ENCODE assay signal across 1 cellular context in the genomic region with DNA sequence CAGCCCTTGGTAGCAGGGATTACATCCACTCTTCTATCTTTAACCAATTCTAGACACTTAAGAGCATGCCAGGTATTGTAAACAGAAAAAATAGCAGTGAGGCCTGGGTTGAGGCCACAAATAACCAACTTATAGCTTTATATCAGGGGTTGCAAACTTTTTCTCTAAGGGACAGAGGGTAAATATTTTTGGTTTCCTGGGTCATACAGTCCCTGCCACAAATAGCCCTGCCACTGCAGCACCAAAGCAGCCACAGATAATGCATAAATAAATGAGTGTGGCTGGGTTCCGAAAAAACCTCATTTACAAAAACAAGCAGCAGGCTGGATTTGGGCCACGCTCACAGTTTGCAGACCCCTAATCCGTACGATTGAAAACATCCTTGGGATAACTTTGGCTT.
TF ChIP-seq lines count a peak whose summit lies in the region.

No MANE protein-coding gene starts in this region.

TF ChIP-seq in GM23338, 12 proteins besides CTCF, POLR2A, EP300 and RAD21 (continued from another document):
- TF ChIP-seq, protein P1, sequence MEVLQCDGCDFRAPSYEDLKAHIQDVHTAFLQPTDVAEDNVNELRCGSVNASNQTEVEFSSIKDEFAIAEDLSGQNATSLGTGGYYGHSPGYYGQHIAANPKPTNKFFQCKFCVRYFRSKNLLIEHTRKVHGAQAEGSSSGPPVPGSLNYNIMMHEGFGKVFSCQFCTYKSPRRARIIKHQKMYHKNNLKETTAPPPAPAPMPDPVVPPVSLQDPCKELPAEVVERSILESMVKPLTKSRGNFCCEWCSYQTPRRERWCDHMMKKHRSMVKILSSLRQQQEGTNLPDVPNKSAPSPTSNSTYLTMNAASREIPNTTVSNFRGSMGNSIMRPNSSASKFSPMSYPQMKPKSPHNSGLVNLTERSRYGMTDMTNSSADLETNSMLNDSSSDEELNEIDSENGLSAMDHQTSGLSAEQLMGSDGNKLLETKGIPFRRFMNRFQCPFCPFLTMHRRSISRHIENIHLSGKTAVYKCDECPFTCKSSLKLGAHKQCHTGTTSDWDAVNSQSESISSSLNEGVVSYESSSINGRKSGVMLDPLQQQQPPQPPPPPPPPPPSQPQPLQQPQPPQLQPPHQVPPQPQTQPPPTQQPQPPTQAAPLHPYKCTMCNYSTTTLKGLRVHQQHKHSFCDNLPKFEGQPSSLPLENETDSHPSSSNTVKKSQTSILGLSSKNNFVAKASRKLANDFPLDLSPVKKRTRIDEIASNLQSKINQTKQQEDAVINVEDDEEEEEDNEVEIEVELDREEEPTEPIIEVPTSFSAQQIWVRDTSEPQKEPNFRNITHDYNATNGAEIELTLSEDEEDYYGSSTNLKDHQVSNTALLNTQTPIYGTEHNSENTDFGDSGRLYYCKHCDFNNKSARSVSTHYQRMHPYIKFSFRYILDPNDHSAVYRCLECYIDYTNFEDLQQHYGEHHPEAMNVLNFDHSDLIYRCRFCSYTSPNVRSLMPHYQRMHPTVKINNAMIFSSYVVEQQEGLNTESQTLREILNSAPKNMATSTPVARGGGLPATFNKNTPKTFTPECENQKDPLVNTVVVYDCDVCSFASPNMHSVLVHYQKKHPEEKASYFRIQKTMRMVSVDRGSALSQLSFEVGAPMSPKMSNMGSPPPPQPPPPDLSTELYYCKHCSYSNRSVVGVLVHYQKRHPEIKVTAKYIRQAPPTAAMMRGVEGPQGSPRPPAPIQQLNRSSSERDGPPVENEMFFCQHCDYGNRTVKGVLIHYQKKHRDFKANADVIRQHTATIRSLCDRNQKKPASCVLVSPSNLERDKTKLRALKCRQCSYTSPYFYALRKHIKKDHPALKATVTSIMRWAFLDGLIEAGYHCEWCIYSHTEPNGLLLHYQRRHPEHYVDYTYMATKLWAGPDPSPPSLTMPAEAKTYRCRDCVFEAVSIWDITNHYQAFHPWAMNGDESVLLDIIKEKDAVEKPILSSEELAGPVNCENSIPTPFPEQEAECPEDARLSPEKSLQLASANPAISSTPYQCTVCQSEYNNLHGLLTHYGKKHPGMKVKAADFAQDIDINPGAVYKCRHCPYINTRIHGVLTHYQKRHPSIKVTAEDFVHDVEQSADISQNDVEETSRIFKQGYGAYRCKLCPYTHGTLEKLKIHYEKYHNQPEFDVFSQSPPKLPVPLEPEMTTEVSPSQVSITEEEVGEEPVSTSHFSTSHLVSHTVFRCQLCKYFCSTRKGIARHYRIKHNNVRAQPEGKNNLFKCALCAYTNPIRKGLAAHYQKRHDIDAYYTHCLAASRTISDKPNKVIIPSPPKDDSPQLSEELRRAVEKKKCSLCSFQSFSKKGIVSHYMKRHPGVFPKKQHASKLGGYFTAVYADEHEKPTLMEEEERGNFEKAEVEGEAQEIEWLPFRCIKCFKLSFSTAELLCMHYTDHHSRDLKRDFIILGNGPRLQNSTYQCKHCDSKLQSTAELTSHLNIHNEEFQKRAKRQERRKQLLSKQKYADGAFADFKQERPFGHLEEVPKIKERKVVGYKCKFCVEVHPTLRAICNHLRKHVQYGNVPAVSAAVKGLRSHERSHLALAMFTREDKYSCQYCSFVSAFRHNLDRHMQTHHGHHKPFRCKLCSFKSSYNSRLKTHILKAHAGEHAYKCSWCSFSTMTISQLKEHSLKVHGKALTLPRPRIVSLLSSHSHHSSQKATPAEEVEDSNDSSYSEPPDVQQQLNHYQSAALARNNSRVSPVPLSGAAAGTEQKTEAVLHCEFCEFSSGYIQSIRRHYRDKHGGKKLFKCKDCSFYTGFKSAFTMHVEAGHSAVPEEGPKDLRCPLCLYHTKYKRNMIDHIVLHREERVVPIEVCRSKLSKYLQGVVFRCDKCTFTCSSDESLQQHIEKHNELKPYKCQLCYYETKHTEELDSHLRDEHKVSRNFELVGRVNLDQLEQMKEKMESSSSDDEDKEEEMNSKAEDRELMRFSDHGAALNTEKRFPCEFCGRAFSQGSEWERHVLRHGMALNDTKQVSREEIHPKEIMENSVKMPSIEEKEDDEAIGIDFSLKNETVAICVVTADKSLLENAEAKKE (CRISPR knock-in tag; IDR thresholded peaks at IDR 0.05) = no peak
- TF ChIP-seq STAT1 (IDR thresholded peaks at IDR 0.05; ENCODE audit: unreplicated experiment) (no peak), ZNF114 (CRISPR knock-in tag; IDR thresholded peaks at IDR 0.05) (no peak), POLR2AphosphoS5 (IDR thresholded peaks at IDR 0.05; ENCODE audit: low read depth) (no peak), EZH2 (IDR thresholded peaks at IDR 0.05; ENCODE audit: low read depth, unreplicated experiment) (no peak), NANOG (IDR thresholded peaks at IDR 0.05; ENCODE audit: borderline replicate concordance) (no peak), ZNF331 (CRISPR knock-in tag; IDR thresholded peaks at IDR 0.05; ENCODE audit: low read depth) (no peak), JUNB (IDR thresholded peaks at IDR 0.05; ENCODE audit: unreplicated experiment) (no peak)
- TF ChIP-seq, protein P2, sequence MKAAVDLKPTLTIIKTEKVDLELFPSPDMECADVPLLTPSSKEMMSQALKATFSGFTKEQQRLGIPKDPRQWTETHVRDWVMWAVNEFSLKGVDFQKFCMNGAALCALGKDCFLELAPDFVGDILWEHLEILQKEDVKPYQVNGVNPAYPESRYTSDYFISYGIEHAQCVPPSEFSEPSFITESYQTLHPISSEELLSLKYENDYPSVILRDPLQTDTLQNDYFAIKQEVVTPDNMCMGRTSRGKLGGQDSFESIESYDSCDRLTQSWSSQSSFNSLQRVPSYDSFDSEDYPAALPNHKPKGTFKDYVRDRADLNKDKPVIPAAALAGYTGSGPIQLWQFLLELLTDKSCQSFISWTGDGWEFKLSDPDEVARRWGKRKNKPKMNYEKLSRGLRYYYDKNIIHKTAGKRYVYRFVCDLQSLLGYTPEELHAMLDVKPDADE (IDR thresholded peaks at IDR 0.05) = no peak
- TF ChIP-seq, protein P3, sequence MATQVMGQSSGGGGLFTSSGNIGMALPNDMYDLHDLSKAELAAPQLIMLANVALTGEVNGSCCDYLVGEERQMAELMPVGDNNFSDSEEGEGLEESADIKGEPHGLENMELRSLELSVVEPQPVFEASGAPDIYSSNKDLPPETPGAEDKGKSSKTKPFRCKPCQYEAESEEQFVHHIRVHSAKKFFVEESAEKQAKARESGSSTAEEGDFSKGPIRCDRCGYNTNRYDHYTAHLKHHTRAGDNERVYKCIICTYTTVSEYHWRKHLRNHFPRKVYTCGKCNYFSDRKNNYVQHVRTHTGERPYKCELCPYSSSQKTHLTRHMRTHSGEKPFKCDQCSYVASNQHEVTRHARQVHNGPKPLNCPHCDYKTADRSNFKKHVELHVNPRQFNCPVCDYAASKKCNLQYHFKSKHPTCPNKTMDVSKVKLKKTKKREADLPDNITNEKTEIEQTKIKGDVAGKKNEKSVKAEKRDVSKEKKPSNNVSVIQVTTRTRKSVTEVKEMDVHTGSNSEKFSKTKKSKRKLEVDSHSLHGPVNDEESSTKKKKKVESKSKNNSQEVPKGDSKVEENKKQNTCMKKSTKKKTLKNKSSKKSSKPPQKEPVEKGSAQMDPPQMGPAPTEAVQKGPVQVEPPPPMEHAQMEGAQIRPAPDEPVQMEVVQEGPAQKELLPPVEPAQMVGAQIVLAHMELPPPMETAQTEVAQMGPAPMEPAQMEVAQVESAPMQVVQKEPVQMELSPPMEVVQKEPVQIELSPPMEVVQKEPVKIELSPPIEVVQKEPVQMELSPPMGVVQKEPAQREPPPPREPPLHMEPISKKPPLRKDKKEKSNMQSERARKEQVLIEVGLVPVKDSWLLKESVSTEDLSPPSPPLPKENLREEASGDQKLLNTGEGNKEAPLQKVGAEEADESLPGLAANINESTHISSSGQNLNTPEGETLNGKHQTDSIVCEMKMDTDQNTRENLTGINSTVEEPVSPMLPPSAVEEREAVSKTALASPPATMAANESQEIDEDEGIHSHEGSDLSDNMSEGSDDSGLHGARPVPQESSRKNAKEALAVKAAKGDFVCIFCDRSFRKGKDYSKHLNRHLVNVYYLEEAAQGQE (IDR thresholded peaks at IDR 0.05; ENCODE audit: unreplicated experiment) = no peak
